Comparison of ENCODE assay signal across 1 cellular context in genomic region chr12:7091660-7092228, GRCh38.
TF ChIP-seq lines count a peak whose summit lies in the region.

No MANE protein-coding gene starts in this region.

TF ChIP-seq in GM23338, 12 proteins besides CTCF, POLR2A, EP300 and RAD21 (continued from another document):
- TF ChIP-seq, protein P1, sequence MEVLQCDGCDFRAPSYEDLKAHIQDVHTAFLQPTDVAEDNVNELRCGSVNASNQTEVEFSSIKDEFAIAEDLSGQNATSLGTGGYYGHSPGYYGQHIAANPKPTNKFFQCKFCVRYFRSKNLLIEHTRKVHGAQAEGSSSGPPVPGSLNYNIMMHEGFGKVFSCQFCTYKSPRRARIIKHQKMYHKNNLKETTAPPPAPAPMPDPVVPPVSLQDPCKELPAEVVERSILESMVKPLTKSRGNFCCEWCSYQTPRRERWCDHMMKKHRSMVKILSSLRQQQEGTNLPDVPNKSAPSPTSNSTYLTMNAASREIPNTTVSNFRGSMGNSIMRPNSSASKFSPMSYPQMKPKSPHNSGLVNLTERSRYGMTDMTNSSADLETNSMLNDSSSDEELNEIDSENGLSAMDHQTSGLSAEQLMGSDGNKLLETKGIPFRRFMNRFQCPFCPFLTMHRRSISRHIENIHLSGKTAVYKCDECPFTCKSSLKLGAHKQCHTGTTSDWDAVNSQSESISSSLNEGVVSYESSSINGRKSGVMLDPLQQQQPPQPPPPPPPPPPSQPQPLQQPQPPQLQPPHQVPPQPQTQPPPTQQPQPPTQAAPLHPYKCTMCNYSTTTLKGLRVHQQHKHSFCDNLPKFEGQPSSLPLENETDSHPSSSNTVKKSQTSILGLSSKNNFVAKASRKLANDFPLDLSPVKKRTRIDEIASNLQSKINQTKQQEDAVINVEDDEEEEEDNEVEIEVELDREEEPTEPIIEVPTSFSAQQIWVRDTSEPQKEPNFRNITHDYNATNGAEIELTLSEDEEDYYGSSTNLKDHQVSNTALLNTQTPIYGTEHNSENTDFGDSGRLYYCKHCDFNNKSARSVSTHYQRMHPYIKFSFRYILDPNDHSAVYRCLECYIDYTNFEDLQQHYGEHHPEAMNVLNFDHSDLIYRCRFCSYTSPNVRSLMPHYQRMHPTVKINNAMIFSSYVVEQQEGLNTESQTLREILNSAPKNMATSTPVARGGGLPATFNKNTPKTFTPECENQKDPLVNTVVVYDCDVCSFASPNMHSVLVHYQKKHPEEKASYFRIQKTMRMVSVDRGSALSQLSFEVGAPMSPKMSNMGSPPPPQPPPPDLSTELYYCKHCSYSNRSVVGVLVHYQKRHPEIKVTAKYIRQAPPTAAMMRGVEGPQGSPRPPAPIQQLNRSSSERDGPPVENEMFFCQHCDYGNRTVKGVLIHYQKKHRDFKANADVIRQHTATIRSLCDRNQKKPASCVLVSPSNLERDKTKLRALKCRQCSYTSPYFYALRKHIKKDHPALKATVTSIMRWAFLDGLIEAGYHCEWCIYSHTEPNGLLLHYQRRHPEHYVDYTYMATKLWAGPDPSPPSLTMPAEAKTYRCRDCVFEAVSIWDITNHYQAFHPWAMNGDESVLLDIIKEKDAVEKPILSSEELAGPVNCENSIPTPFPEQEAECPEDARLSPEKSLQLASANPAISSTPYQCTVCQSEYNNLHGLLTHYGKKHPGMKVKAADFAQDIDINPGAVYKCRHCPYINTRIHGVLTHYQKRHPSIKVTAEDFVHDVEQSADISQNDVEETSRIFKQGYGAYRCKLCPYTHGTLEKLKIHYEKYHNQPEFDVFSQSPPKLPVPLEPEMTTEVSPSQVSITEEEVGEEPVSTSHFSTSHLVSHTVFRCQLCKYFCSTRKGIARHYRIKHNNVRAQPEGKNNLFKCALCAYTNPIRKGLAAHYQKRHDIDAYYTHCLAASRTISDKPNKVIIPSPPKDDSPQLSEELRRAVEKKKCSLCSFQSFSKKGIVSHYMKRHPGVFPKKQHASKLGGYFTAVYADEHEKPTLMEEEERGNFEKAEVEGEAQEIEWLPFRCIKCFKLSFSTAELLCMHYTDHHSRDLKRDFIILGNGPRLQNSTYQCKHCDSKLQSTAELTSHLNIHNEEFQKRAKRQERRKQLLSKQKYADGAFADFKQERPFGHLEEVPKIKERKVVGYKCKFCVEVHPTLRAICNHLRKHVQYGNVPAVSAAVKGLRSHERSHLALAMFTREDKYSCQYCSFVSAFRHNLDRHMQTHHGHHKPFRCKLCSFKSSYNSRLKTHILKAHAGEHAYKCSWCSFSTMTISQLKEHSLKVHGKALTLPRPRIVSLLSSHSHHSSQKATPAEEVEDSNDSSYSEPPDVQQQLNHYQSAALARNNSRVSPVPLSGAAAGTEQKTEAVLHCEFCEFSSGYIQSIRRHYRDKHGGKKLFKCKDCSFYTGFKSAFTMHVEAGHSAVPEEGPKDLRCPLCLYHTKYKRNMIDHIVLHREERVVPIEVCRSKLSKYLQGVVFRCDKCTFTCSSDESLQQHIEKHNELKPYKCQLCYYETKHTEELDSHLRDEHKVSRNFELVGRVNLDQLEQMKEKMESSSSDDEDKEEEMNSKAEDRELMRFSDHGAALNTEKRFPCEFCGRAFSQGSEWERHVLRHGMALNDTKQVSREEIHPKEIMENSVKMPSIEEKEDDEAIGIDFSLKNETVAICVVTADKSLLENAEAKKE (CRISPR knock-in tag; IDR thresholded peaks at IDR 0.05), result no peak
- TF ChIP-seq STAT1 (IDR thresholded peaks at IDR 0.05; ENCODE audit: unreplicated experiment) (no peak), JUNB (IDR thresholded peaks at IDR 0.05; ENCODE audit: unreplicated experiment) (no peak), EZH2 (IDR thresholded peaks at IDR 0.05; ENCODE audit: low read depth, unreplicated experiment) (no peak), EZH2phosphoT487 (IDR thresholded peaks at IDR 0.05; ENCODE audit: unreplicated experiment) (no peak), NANOG (IDR thresholded peaks at IDR 0.05; ENCODE audit: borderline replicate concordance) (no peak), ZNF331 (CRISPR knock-in tag; IDR thresholded peaks at IDR 0.05; ENCODE audit: low read depth) (no peak), CREB1 (CRISPR knock-in tag; IDR thresholded peaks at IDR 0.05; ENCODE audit: low read depth) (no peak), POLR2AphosphoS5 (IDR thresholded peaks at IDR 0.05; ENCODE audit: low read depth) (no peak)
